8 cellular contexts compared by ENCODE assay signal in the genomic region with DNA sequence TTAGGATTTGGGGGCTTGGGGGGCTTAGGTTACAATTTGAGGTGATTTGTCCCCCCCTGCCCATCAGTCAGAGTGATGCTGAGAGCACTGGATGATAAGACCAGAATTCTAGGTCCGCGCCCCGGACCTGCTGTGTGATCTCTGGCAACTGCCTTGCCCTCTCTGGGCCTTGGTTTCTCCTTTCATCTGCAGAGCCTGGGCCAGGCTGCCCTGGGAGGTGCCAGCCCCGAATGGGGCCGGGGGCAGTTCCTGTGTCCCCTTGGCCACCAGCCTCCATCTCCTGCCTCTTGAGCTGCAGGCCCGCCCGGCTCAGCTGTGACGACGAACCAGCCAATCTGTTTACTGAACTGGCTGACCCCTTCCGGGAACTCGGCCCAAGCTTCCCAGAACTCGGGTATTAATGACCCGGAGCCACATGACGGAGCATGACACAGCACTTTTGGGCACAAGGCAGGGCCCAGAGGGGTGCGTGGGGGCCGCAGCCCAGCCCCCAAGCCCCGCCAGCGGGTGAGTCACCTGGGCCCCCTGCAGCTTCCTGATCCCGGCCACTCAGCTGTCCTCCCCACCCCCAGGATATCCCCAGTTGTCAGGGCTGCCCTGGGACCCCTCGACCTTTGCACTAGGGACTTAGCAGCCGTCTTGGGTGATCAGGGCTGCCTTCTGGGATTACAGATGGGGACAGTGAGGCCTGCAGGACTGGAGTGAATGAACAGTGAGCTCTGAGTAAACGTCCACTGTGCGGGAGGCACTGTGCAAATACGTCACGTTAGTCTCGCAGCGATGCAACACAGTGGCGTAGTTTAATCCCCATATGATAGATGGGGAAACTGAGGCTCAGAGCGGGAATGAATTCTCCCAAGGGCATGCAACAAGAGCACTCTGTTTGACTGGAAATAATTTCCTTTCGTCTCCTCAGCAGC.
DNase-seq lines count a peak whose midpoint lies in the region; ATAC-seq, FAIRE-seq and TF ChIP-seq lines count a peak whose summit lies in the region.

No MANE protein-coding gene starts in this region.

- intact Hi-C loops in stomach (cut with DNase I; ENCODE audit: low total_unique reads): no loop called here

- H3K27me3 ChIP-seq in stomach: no peaks in the 10 kb centered on the region

- no peak for TF ChIP-seq CTCF in stomach (IDR thresholded peaks at IDR 0.05)

- ATAC-seq in HG02852 (IDR thresholded peaks at IDR 0.05; ENCODE audit: unreplicated experiment) (no peak), HG03175 (IDR thresholded peaks at IDR 0.05; ENCODE audit: unreplicated experiment) (no peak)

- peak; percentile 75 for FAIRE-seq in RCC 7860 (lab: Jason Lieb, UNC)

- H3K36me3 ChIP-seq in stomach: no peaks in the 10 kb centered on the region

- DNase-seq in H4 (ENCODE audit: low spot score) (peak; percentile 97), RCC 7860 (ENCODE audit: low spot score) (peak; percentile 97), dermis blood vessel endothelial cell (peak; percentile 88), lung microvascular endothelial cell (ENCODE audit: low read depth in 2 of 2) (peak; percentile 86 to 96), stomach (peak; percentile 91), NCI-H1694 treated with DMSO at 0.1 percent for 48 hours (lab: John Stamatoyannopoulos, UW) (no peak)

- TF ChIP-seq POLR2A in stomach (IDR thresholded peaks at IDR 0.05): no peak

- H3K4me1 ChIP-seq in stomach: peaks cover 21 to 49% (median 33%) of the 10 kb centered on the region in 4 donors

- H3K4me3 ChIP-seq in stomach: no peak overlapping the region

- WGBS in stomach, 5 donors: 31 to 45% (median 33%) methylated on average over 21 to 30 of the region's 30 CpGs

- H3K27ac ChIP-seq in stomach: peak overlapping the region; percentile 42 to 87 (median 77)

- no peaks in the 10 kb centered on the region for H3K9me3 ChIP-seq in stomach

- peak; percentile 99 for TF ChIP-seq EP300 in stomach (IDR thresholded peaks at IDR 0.05)
